In genomic region chr11:44004452-44004833, GRCh38 we compare ENCODE assay signal across 22 cellular contexts. TPM values are rescaled to one million over a fixed set of nuclear protein-coding genes. Genes with fewer than 3 reads are reported as not detected.
"Had no signal": no experiment of that assay in that cellular context is flagged by ENCODE, and none has a peak within 500 bp of the region (broad histone marks: within the 10 kb centered on the region; RNA-seq: fewer than 3 reads in every experiment).

No MANE protein-coding gene starts in this region.

- H3K27ac ChIP-seq: breast epithelium, gastroesophageal sphincter, heart right ventricle, thyroid gland, uterus had no signal

- H3K27me3 ChIP-seq: breast epithelium, dorsolateral prefrontal cortex, gastroesophageal sphincter, heart right ventricle, thyroid gland, uterus had no signal

- H3K36me3 ChIP-seq: breast epithelium, gastroesophageal sphincter, heart right ventricle, thyroid gland, uterus had no signal

- ATAC-seq: activated CD8-positive, alpha-beta T cell treated with anti-CD3 and anti-CD28 coated beads, Interleukin-2, amount 10 ng/mL, durations not matched to agents 7 days and 5 days; gastroesophageal sphincter; left lobe of liver; naive thymus-derived CD4-positive, alpha-beta T cell; sciatic nerve had no signal

- H3K4me3 ChIP-seq: breast epithelium, gastroesophageal sphincter, heart right ventricle, thyroid gland, uterus had no signal

- H3K36me3 Mint-ChIP-seq: naive thymus-derived CD4-positive, alpha-beta T cell had no signal

- DNase-seq: activated B cell treated with CpG ODN at 0.5 μM for 24 hours; activated CD4-positive, alpha-beta T cell treated with anti-CD3 and anti-CD28 coated beads for 48 hours; activated CD8-positive, alpha-beta T cell treated with anti-CD3 and anti-CD28 coated beads, Interleukin-2, amount 10 ng/mL, durations not matched to agents 7 days and 5 days; activated naive CD4-positive, alpha-beta T cell treated with Interleukin-2 at 50 U/mL for 16 hours; activated T-cell treated with anti-CD3 and anti-CD28 coated beads for 4 hours; erythroblast; heart right ventricle; naive thymus-derived CD4-positive, alpha-beta T cell; occipital lobe; stimulated activated CD4-positive, alpha-beta T cell treated with anti-CD3 and anti-CD28 coated beads, Interleukin-1b, Interleukin-23, amount 100 ng/mL, for 48 hours; SW 1271; thyroid gland had no signal

- H3K4me1 ChIP-seq: breast epithelium, gastroesophageal sphincter, thyroid gland had no signal

- H3K4me3 Mint-ChIP-seq: activated B cell treated with CpG ODN at 0.5 μM for 24 hours; activated CD8-positive, alpha-beta T cell treated with anti-CD3 and anti-CD28 coated beads, Interleukin-2, amount 10 ng/mL, durations not matched to agents 7 days and 5 days; naive thymus-derived CD4-positive, alpha-beta T cell had no signal

- H3K9me3 ChIP-seq: breast epithelium, gastroesophageal sphincter, heart right ventricle, thyroid gland, uterus had no signal

- H3K27ac Mint-ChIP-seq: activated B cell treated with CpG ODN at 0.5 μM for 24 hours; activated CD8-positive, alpha-beta T cell treated with anti-CD3 and anti-CD28 coated beads, Interleukin-2, amount 10 ng/mL, durations not matched to agents 7 days and 5 days; naive thymus-derived CD4-positive, alpha-beta T cell had no signal

- H3K4me1 Mint-ChIP-seq: activated B cell treated with CpG ODN at 0.5 μM for 24 hours; naive thymus-derived CD4-positive, alpha-beta T cell had no signal

- H3K9me3 Mint-ChIP-seq: activated B cell treated with CpG ODN at 0.5 μM for 24 hours; naive thymus-derived CD4-positive, alpha-beta T cell had no signal

RNA-seq across cellular contexts. Expression of gene ACCSL, which starts 43.3 kb away (rescaled TPM):
- total RNA-seq: activated B cell treated with CpG ODN at 0.5 μM for 24 hours; activated CD8-positive, alpha-beta T cell treated with anti-CD3 and anti-CD28 coated beads, Interleukin-2, amount 10 ng/mL, durations not matched to agents 7 days and 5 days; breast epithelium; cerebellum; gastroesophageal sphincter; heart right ventricle; left lobe of liver; lung microvascular endothelial cell; naive thymus-derived CD4-positive, alpha-beta T cell; occipital lobe; pulmonary artery endothelial cell; sciatic nerve; T-helper 2 cell treated with Interferon-gamma antibody and Interleukin-4, amounts not matched to agents 100 ng/mL and 5 ng/mL, for 36 hours; thyroid gland; uterus had no signal
- polyA plus RNA-seq: heart right ventricle; naive thymus-derived CD4-positive, alpha-beta T cell had no signal
